8 cellular contexts compared by ENCODE assay signal in genomic region chr3:185151959-185152432, GRCh38.
A peak's percentile ranks its signal among the peaks of the same experiment; 100 is the strongest.
DNase-seq lines count a peak whose midpoint lies in the region; ATAC-seq lines count a peak whose summit lies in the region.

No MANE protein-coding gene starts in this region.

- H3K4me1 Mint-ChIP-seq in activated naive CD8-positive, alpha-beta T cell treated with anti-CD3 and anti-CD28 coated beads, Interleukin-2, amount 50 U/mL, for 24 hours, result peaks cover 6% of the 10 kb centered on the region

- H3K27ac ChIP-seq in layer of hippocampus (ENCODE audit: low read depth, low read length), result peak overlapping the region; percentile 80
- H3K27ac ChIP-seq in stomach smooth muscle (ENCODE audit: low read length), result peak overlapping the region; percentile 77

- H3K27me3 ChIP-seq in layer of hippocampus (ENCODE audit: control insufficient read depth, insufficient read depth, low read length) (no peaks in the 10 kb centered on the region), stomach smooth muscle (ENCODE audit: control insufficient read depth in 1 of 2, insufficient read depth in 2 of 2, low read length in 2 of 2) (no peaks in the 10 kb centered on the region)

- H3K4me1 ChIP-seq in stomach smooth muscle (ENCODE audit: control insufficient read depth, insufficient read depth, low read length), result no peaks in the 10 kb centered on the region

- no peak overlapping the region for H3K27ac Mint-ChIP-seq in activated naive CD8-positive, alpha-beta T cell treated with anti-CD3 and anti-CD28 coated beads, Interleukin-2, amount 50 U/mL, for 24 hours

- peak overlapping the region; percentile 59 for H3K4me3 Mint-ChIP-seq in activated naive CD8-positive, alpha-beta T cell treated with anti-CD3 and anti-CD28 coated beads, Interleukin-2, amount 50 U/mL, for 24 hours

- peak overlapping the region; percentile 85 to 87 for H3K4me3 ChIP-seq in stomach smooth muscle (ENCODE audit: low read length in 2 of 2)

- H3K9me3 Mint-ChIP-seq in activated naive CD8-positive, alpha-beta T cell treated with anti-CD3 and anti-CD28 coated beads, Interleukin-2, amount 50 U/mL, for 24 hours, result no peaks in the 10 kb centered on the region

- peaks cover 33% of the 10 kb centered on the region for H3K27me3 Mint-ChIP-seq in activated naive CD8-positive, alpha-beta T cell treated with anti-CD3 and anti-CD28 coated beads, Interleukin-2, amount 50 U/mL, for 24 hours

- ATAC-seq in activated naive CD8-positive, alpha-beta T cell treated with anti-CD3 and anti-CD28 coated beads, Interleukin-2, amount 50 U/mL, for 24 hours, result no peak
- no peak for ATAC-seq in GM21381 (IDR thresholded peaks at IDR 0.05; ENCODE audit: unreplicated experiment)

- H3K36me3 Mint-ChIP-seq in activated naive CD8-positive, alpha-beta T cell treated with anti-CD3 and anti-CD28 coated beads, Interleukin-2, amount 50 U/mL, for 24 hours (ENCODE audit: low read depth), result no peaks in the 10 kb centered on the region

- no peaks in the 10 kb centered on the region for H3K36me3 ChIP-seq in stomach smooth muscle (ENCODE audit: control insufficient read depth in 2 of 2, insufficient read depth in 2 of 2, low read length in 2 of 2)

- H3K9me3 ChIP-seq in stomach smooth muscle (ENCODE audit: control insufficient read depth in 2 of 2, low read length in 2 of 2), result no peaks in the 10 kb centered on the region

- DNase-seq in NCI-H2227 treated with DMSO at 0.1 percent for 48 hours (lab: John Stamatoyannopoulos, UW), result peak; percentile 39
- no peak for DNase-seq in NCI-H2227 (lab: John Stamatoyannopoulos, UW; ENCODE audit: unreplicated experiment)
- no peak for DNase-seq in activated naive CD8-positive, alpha-beta T cell treated with anti-CD3 and anti-CD28 coated beads, Interleukin-2, amount 50 U/mL, for 24 hours
- no peak for DNase-seq in NCI-H146 treated with DMSO at 0.1 percent for 48 hours (lab: John Stamatoyannopoulos, UW; ENCODE audit: unreplicated experiment)
- no peak for DNase-seq in KG1 (lab: John Stamatoyannopoulos, UW)

- H3K9ac ChIP-seq in stomach smooth muscle (ENCODE audit: low read length in 2 of 2), result peak overlapping the region; percentile 37 to 83
